11 cellular contexts compared by ENCODE assay signal in genomic region chr11:115939726-115940421, GRCh38.
DNase-seq lines count a peak whose midpoint lies in the region; ATAC-seq and TF ChIP-seq lines count a peak whose summit lies in the region.
"Had no signal": no experiment of that assay in that cellular context is flagged by ENCODE, and none has a peak within 500 bp of the region (broad histone marks: within the 10 kb centered on the region; RNA-seq: fewer than 3 reads in every experiment).

No MANE protein-coding gene starts in this region.

- intact Hi-C loops in mammary epithelial cell (cut with micrococcal nuclease), result no loop called here

- no peaks in the 10 kb centered on the region for H3K36me3 ChIP-seq in mammary epithelial cell (ENCODE audit: insufficient read depth, low read length)
- H3K36me3 ChIP-seq: tibial nerve had no signal

- TF ChIP-seq CTCF in nephron (IDR thresholded peaks at IDR 0.05; ENCODE audit: unreplicated experiment in 3 of 3) (no peak), foreskin fibroblast (IDR thresholded peaks at IDR 0.05; ENCODE audit: low read depth, low read length) (no peak), mammary epithelial cell (conservative IDR thresholded peaks at IDR 0.05 in 1 of 2, IDR thresholded peaks at IDR 0.05 in 1 of 2; ENCODE audit: extremely low read depth in 1 of 2, insufficient read depth in 1 of 2, low read depth in 1 of 2, low read length in 2 of 2) (no peak)

- no peaks in the 10 kb centered on the region for H3K36me3 Mint-ChIP-seq in nephron (ENCODE audit: low read depth)

- no peak overlapping the region for H3K27ac ChIP-seq in mammary epithelial cell (ENCODE audit: insufficient read depth, low read depth, low read length)
- H3K27ac ChIP-seq: hepatocyte, tibial nerve had no signal

- H3K9ac ChIP-seq in mammary epithelial cell (ENCODE audit: insufficient read depth, low read length), result no peak overlapping the region

- H3K27me3 Mint-ChIP-seq in nephron (ENCODE audit: low read depth), result peaks cover 20% of the 10 kb centered on the region

- BruUV-seq in mammary epithelial cell (replicated peaks; lab: Mats Ljungman, UMichigan), result no TSS peak

- dilution Hi-C loops in mammary epithelial cell (cut with HindIII; ENCODE audit: low sequenced_read_pairs), result no loop called here

- no peak overlapping the region for H2AFZ ChIP-seq in mammary epithelial cell (ENCODE audit: low read depth, low read length)
- H2AFZ ChIP-seq: hepatocyte had no signal

- CTCF ChIA-PET in mammary epithelial cell (lab: Charles Lee; ENCODE audit: low non-redundant PET), result no interaction called here

- H3K4me3 Mint-ChIP-seq in nephron, result no peak overlapping the region

- ATAC-seq in GM19025 (IDR thresholded peaks at IDR 0.05; ENCODE audit: low read depth, unreplicated experiment) (peak; percentile 67), HG03342 (IDR thresholded peaks at IDR 0.05; ENCODE audit: unreplicated experiment) (peak; percentile 54), GM21360 (IDR thresholded peaks at IDR 0.05; ENCODE audit: unreplicated experiment) (no peak)

- peaks cover 21% of the 10 kb centered on the region for H3K4me1 ChIP-seq in mammary epithelial cell (ENCODE audit: insufficient read depth, low read length)

- H3K4me1 Mint-ChIP-seq in nephron, result peaks cover 24% of the 10 kb centered on the region

- WGBS in mammary epithelial cell (ENCODE audit: low coverage, missing lambda C conversion rate), result 94% methylated on average over 6 of the region's 7 CpGs

- no peaks in the 10 kb centered on the region for H3K27me3 ChIP-seq in mammary epithelial cell (ENCODE audit: insufficient read depth, low read length)
- H3K27me3 ChIP-seq: tibial nerve had no signal

- H3K27ac Mint-ChIP-seq in nephron, result peak overlapping the region in 2 of 3 experiments; percentile 32 to 71

- in situ Hi-C loops in mammary epithelial cell (cut with MboI; ENCODE audit: low sequenced_read_pairs in 2 of 2), result no loop called here

- H3K79me2 ChIP-seq in mammary epithelial cell (ENCODE audit: insufficient read depth, low read length), result no peaks in the 10 kb centered on the region
- H3K79me2 ChIP-seq: hepatocyte had no signal

- H3K4me2 ChIP-seq in mammary epithelial cell (ENCODE audit: insufficient read depth, low read depth, low read length), result no peak overlapping the region
- H3K4me2 ChIP-seq: hepatocyte had no signal

- no peaks in the 10 kb centered on the region for H4K20me1 ChIP-seq in mammary epithelial cell (ENCODE audit: insufficient read depth, low read length)

- DNase-seq in NCI-H2171 (lab: John Stamatoyannopoulos, UW) (peak; percentile 94), H4 (ENCODE audit: low spot score) (no peak), foreskin fibroblast (no peak), mammary epithelial cell (no peak)
- DNase-seq: activated T-cell treated with anti-CD3 and anti-CD28 coated beads for 4 hours had no signal

- H3K9me3 Mint-ChIP-seq in nephron, result no peaks in the 10 kb centered on the region

- H3K4me3 ChIP-seq in foreskin fibroblast (ENCODE audit: low read depth in 1 of 2, low read length in 2 of 2), result no peak overlapping the region
- H3K4me3 ChIP-seq in mammary epithelial cell (replicated peaks in 1 of 3; ENCODE audit: insufficient read depth in 1 of 3, low read depth in 2 of 3, low read length in 3 of 3), result no peak overlapping the region
- H3K4me3 ChIP-seq: hepatocyte, tibial nerve had no signal

- no peaks in the 10 kb centered on the region for H3K9me3 ChIP-seq in mammary epithelial cell (replicated peaks; ENCODE audit: insufficient read depth, low read length)
- H3K9me3 ChIP-seq: tibial nerve had no signal
